Comparison of ENCODE assay signal across 21 cellular contexts in the genomic region with DNA sequence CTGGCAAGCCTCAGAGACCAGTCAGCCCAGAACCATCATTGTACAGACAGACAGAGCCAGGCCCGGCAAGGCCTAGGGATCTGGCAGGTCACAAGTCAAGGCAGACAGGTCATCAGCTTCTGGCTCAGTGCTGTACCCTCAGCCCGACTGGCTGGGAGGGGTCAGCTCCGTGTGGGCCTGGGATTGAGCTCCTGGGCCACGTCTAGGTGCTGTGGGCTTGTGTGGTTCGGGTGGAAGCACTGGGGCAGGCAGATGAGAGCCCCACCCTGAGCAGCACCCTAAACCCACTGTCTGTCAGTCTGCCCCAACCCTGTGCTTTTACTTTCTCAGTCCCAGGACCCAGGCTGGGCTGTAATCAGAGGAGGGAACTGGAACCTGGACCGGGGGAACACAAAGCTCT. TPM values are rescaled to one million over a fixed set of nuclear protein-coding genes. Genes with fewer than 3 reads are reported as not detected.
DNase-seq lines count a peak whose midpoint lies in the region; ATAC-seq and TF ChIP-seq lines count a peak whose summit lies in the region.
"Had no signal": no experiment of that assay in that cellular context is flagged by ENCODE, and none has a peak within 500 bp of the region (broad histone marks: within the 10 kb centered on the region; RNA-seq: fewer than 3 reads in every experiment).

No MANE protein-coding gene starts in this region.

- WGBS in upper lobe of left lung, 2 donors: 84 to 93% methylated on average over 3 to 6 of the region's 6 CpGs

- H3K4me1 ChIP-seq in neutrophil (ENCODE audit: control insufficient read depth in 1 of 2, insufficient read depth in 1 of 2, low read depth in 1 of 2, low read length in 1 of 2) (peaks cover 63 to 66% of the 10 kb centered on the region in 2 experiments), upper lobe of left lung (peaks cover 10 to 19% (median 13%) of the 10 kb centered on the region in 4 donors)

- H3K36me3 ChIP-seq in neutrophil: no peaks in the 10 kb centered on the region
- no peaks in the 10 kb centered on the region for H3K36me3 ChIP-seq in upper lobe of left lung

- H3K27me3 Mint-ChIP-seq in CD14-positive monocyte (ENCODE audit: low read depth in 3 of 3) (peaks cover 0 to 8% (median 5%) of the 10 kb centered on the region in 3 donors), IgD-negative memory B cell (no peaks in the 10 kb centered on the region), glutamatergic neuron (ENCODE audit: unreplicated experiment) (no peaks in the 10 kb centered on the region)
- H3K27me3 Mint-ChIP-seq: CD4-positive, alpha-beta T cell had no signal

- no peak for TF ChIP-seq POLR2A in upper lobe of left lung (IDR thresholded peaks at IDR 0.05)

- ATAC-seq in upper lobe of left lung (ENCODE audit: low FRiP score in 2 of 2): no peak
- ATAC-seq: GM23338, Panc1 had no signal

- DNase-seq in CD14-positive monocyte (ENCODE audit: low spot score) (no peak), glutamatergic neuron (peak; percentile 7), upper lobe of left lung (no peak), DMS53 treated with DMSO at 0.1 percent for 48 hours (lab: John Stamatoyannopoulos, UW; ENCODE audit: unreplicated experiment) (no peak), kidney tubule cell (ENCODE audit: low spot score) (no peak), NCI-H2029 (lab: John Stamatoyannopoulos, UW) (no peak)
- DNase-seq: Calu3; CD4-positive, alpha-beta T cell; DMS53; NCI-H1092; NCI-H146; NCI-H2081 treated with DMSO at 0.1 percent for 48 hours; NCI-H510A; NCI-H82; Right ventricle myocardium superior had no signal

- H3K27me3 ChIP-seq in neutrophil (no peaks in the 10 kb centered on the region), upper lobe of left lung (no peaks in the 10 kb centered on the region)

- intact Hi-C loops in CD14-positive monocyte (cut with micrococcal nuclease): no loop called here

- H3K36me3 Mint-ChIP-seq in CD14-positive monocyte (peaks cover 6 to 7% of the 10 kb centered on the region in 2 donors), IgD-negative memory B cell (no peaks in the 10 kb centered on the region), glutamatergic neuron (ENCODE audit: unreplicated experiment) (no peaks in the 10 kb centered on the region)

- H3K4me1 Mint-ChIP-seq in CD14-positive monocyte (peaks cover 93% of the 10 kb centered on the region), IgD-negative memory B cell (peaks cover 7 to 24% (median 21%) of the 10 kb centered on the region in 3 donors), glutamatergic neuron (ENCODE audit: low read depth, unreplicated experiment) (peaks cover 2% of the 10 kb centered on the region)

- TF ChIP-seq EP300 in upper lobe of left lung (IDR thresholded peaks at IDR 0.05): no peak

- H3K9me3 Mint-ChIP-seq in CD14-positive monocyte (peaks cover 0 to 1% (median 0%) of the 10 kb centered on the region in 7 donors), IgD-negative memory B cell (no peaks in the 10 kb centered on the region), glutamatergic neuron (ENCODE audit: unreplicated experiment) (peaks cover 2% of the 10 kb centered on the region)
- H3K9me3 Mint-ChIP-seq: CD4-positive, alpha-beta T cell; GM23338 had no signal

- H3K9me3 ChIP-seq in neutrophil: no peaks in the 10 kb centered on the region
- H3K9me3 ChIP-seq in upper lobe of left lung: no peaks in the 10 kb centered on the region

- peak overlapping the region in 6 of 7 donors; percentile 72 to 93 (median 76) for H3K27ac Mint-ChIP-seq in CD14-positive monocyte
- peak overlapping the region; percentile 13 to 48 (median 43) for H3K27ac Mint-ChIP-seq in IgD-negative memory B cell
- H3K27ac Mint-ChIP-seq in glutamatergic neuron (ENCODE audit: unreplicated experiment): no peak overlapping the region
- H3K27ac Mint-ChIP-seq: CD4-positive, alpha-beta T cell; GM23338 had no signal

- no peak overlapping the region for H3K4me3 Mint-ChIP-seq in CD14-positive monocyte
- H3K4me3 Mint-ChIP-seq in IgD-negative memory B cell: no peak overlapping the region
- H3K4me3 Mint-ChIP-seq in glutamatergic neuron (ENCODE audit: unreplicated experiment): no peak overlapping the region
- H3K4me3 Mint-ChIP-seq: CD4-positive, alpha-beta T cell; GM23338 had no signal

- H3K27ac ChIP-seq in neutrophil (peak overlapping the region; percentile 89), upper lobe of left lung (no peak overlapping the region)
- H3K27ac ChIP-seq: KMS-11, SK-N-MC had no signal

- TF ChIP-seq CTCF in CD14-positive monocyte (IDR thresholded peaks at IDR 0.05): no peak
- TF ChIP-seq CTCF in glutamatergic neuron (IDR thresholded peaks at IDR 0.05; ENCODE audit: partially characterized antibody, unreplicated experiment): no peak
- no peak for TF ChIP-seq CTCF in neutrophil (IDR thresholded peaks at IDR 0.05)
- TF ChIP-seq CTCF in upper lobe of left lung (IDR thresholded peaks at IDR 0.05): no peak

- no peak overlapping the region for H3K4me3 ChIP-seq in neutrophil (ENCODE audit: low read depth in 1 of 2, low read length in 1 of 2)
- H3K4me3 ChIP-seq in upper lobe of left lung: no peak overlapping the region
- H3K4me3 ChIP-seq: GM23338, SK-N-MC had no signal

RNA-seq across cellular contexts. Expression of a gene that starts 26.9 kb away (rescaled TPM):
- polyA plus RNA-seq in CD14-positive monocyte: 10 to 100 TPM in 1 of 2 donors, 1 to 10 TPM in 1; 2.8 to 12.7 TPM
- polyA plus RNA-seq in IgD-negative memory B cell: 0.13 TPM
- total RNA-seq in glutamatergic neuron (ENCODE audit: unreplicated experiment): 0.69 TPM
- total RNA-seq in upper lobe of left lung: 10 to 100 TPM in 4 of 6 donors, 1 to 10 TPM in 2; 7.8 to 15.0 (median 11.7) TPM
- total RNA-seq: CD4-positive, alpha-beta T cell had no signal

RNA-seq across cellular contexts. Expression of a gene that starts 49.0 kb away (rescaled TPM):
- 10 to 100 TPM; 14.5 to 16.6 TPM for polyA plus RNA-seq in CD14-positive monocyte
- 72.1 TPM for polyA plus RNA-seq in IgD-negative memory B cell
- 19.7 TPM for total RNA-seq in glutamatergic neuron (ENCODE audit: unreplicated experiment)
- total RNA-seq in upper lobe of left lung: 10 to 100 TPM; 22.5 to 55.6 (median 42.7) TPM
